ENCODE assay signal across 10 cellular contexts in genomic region chr5:17317499-17317898, GRCh38.
A peak's percentile ranks its signal among the peaks of the same experiment; 100 is the strongest.
DNase-seq lines count a peak whose midpoint lies in the region; ATAC-seq and TF ChIP-seq lines count a peak whose summit lies in the region.
"Had no signal": no experiment of that assay in that cellular context is flagged by ENCODE, and none has a peak within 500 bp of the region (broad histone marks: within the 10 kb centered on the region; RNA-seq: fewer than 3 reads in every experiment).

No MANE protein-coding gene starts in this region.

- TF ChIP-seq CTCF in KMS-11 (conservative IDR thresholded peaks at IDR 0.05; ENCODE audit: low read depth, low read length) = no peak

- DNase-seq in iris pigment epithelial cell (ENCODE audit: low read depth) (peak; percentile 36), activated gamma-delta T cell (lab: John Stamatoyannopoulos, UW) (no peak), NCI-H187 treated with DMSO at 0.1 percent for 48 hours (lab: John Stamatoyannopoulos, UW) (no peak)
- no peak for DNase-seq in activated T-cell treated with anti-CD3 and anti-CD28 coated beads, Interleukin-2, amount 50 U/mL, for 24 hours
- no peak for DNase-seq in activated effector memory CD4-positive, alpha-beta T cell treated with anti-CD3 and anti-CD28 coated beads, Interleukin-2, amount 50 U/mL, for 16 hours
- DNase-seq: NCI-H1436 treated with DMSO at 0.1 percent for 48 hours had no signal

- H3K4me1 ChIP-seq in KMS-11 (ENCODE audit: low read depth, poor library complexity, severe bottlenecking) = peaks cover 44% of the 10 kb centered on the region

- no peak overlapping the region for H3K4me3 Mint-ChIP-seq in activated T-cell treated with anti-CD3 and anti-CD28 coated beads, Interleukin-2, amount 50 U/mL, for 24 hours

- H3K27me3 ChIP-seq in KMS-11 (ENCODE audit: insufficient read depth, low read depth) = no peaks in the 10 kb centered on the region

- no peaks in the 10 kb centered on the region for H3K4me1 Mint-ChIP-seq in activated T-cell treated with anti-CD3 and anti-CD28 coated beads, Interleukin-2, amount 50 U/mL, for 24 hours (ENCODE audit: low read depth)

- H4K20me1 ChIP-seq in KMS-11 (ENCODE audit: insufficient read depth) = no peaks in the 10 kb centered on the region

- H3K27ac Mint-ChIP-seq in activated T-cell treated with anti-CD3 and anti-CD28 coated beads, Interleukin-2, amount 50 U/mL, for 24 hours = no peak overlapping the region

- H3K36me3 ChIP-seq in KMS-11 (ENCODE audit: insufficient read depth) = no peaks in the 10 kb centered on the region

- ATAC-seq in GM18873 (IDR thresholded peaks at IDR 0.05; ENCODE audit: low FRiP score, unreplicated experiment) (peak; percentile 28), HG02623 (IDR thresholded peaks at IDR 0.05; ENCODE audit: unreplicated experiment) (peak; percentile 37)

- no peak overlapping the region for H3K9ac ChIP-seq in KMS-11

- peak overlapping the region; percentile 61 for H3K4me2 ChIP-seq in KMS-11

- H3K36me3 Mint-ChIP-seq in activated T-cell treated with anti-CD3 and anti-CD28 coated beads, Interleukin-2, amount 50 U/mL, for 24 hours (ENCODE audit: low read depth) = no peaks in the 10 kb centered on the region

- H2AFZ ChIP-seq in KMS-11 (ENCODE audit: low read depth) = 0 out of 2 replicates have a peak overlapping the region, but pooled peaks have one; percentile 18

- H3K79me2 ChIP-seq in KMS-11 (ENCODE audit: insufficient read depth, low read depth) = no peaks in the 10 kb centered on the region

- no peaks in the 10 kb centered on the region for H3K27me3 Mint-ChIP-seq in activated T-cell treated with anti-CD3 and anti-CD28 coated beads, Interleukin-2, amount 50 U/mL, for 24 hours
- H3K27me3 Mint-ChIP-seq: progenitor cell of endocrine pancreas had no signal

- H3K4me3 ChIP-seq in KMS-11 (IDR thresholded peaks at IDR 0.05; ENCODE audit: insufficient read depth, low read depth, low read length) = no peak overlapping the region

- H3K27ac ChIP-seq in KMS-11 = peak overlapping the region; percentile 18; the same call in 1 of the 2 replicates

- H3K9me3 Mint-ChIP-seq in activated T-cell treated with anti-CD3 and anti-CD28 coated beads, Interleukin-2, amount 50 U/mL, for 24 hours = no peaks in the 10 kb centered on the region
